In the genomic region with DNA sequence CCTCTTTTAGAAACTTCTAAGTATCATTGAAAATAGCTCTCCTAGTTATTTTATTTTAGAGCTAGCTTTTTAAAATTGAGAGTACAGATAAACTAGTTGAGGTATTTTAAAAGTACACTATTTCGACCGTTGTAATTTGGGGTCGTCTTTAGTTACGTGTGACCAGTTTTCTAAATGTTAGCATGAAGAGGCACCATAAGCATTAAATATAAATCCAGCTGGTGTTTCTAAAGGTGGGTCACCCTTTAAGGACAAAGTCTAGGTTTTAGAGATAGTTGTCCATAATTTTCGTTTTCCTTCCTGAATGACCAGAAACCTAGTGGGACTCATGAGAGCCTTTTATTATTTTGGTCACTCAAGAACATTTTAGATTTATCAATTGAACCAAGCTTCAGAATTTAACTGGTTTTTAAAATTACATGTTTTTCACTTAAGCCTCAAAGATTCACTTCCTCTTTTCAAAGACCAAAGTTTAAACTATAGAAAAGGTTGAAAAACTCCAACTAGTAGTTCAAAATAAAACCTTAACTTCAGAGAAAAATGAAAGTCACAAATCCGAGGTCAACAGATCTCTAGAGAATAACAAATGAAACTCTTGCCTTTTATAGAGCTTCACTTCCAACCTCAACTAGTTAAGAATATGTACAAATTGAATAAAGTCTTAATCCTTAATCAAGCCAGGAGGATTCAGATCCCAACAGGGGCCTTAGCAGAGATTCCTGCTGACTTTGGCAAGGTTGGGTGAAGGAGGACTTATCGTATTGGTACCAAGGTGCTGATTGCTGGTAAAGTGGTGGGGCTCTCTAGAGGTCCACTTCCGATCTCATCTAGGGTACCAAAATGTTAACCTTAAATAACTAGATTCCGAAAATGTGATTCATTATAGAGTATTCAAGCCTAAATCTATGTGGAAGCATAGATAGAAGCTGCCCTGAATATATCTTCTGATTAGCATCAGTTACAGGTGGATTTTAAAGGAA, we compare ENCODE assay signal across 8 cellular contexts. TPM values are rescaled to one million over a fixed set of nuclear protein-coding genes. Genes with fewer than 3 reads are reported as not detected.
A peak's percentile ranks its signal among the peaks of the same experiment; 100 is the strongest.
DNase-seq lines count a peak whose midpoint lies in the region; ATAC-seq and TF ChIP-seq lines count a peak whose summit lies in the region.

No MANE protein-coding gene starts in this region.

- no peaks in the 10 kb centered on the region for H3K9me3 ChIP-seq in mononuclear cell (ENCODE audit: low read depth, low read length)

- peaks cover 25% of the 10 kb centered on the region for H3K4me1 ChIP-seq in mononuclear cell (ENCODE audit: insufficient read depth, low read length)

- DNase-seq in GM13976 (ENCODE audit: low spot score) (peak; percentile 40), MV-4-11 (lab: John Stamatoyannopoulos, UW) (peak; percentile 74), COLO668 (lab: John Stamatoyannopoulos, UW; ENCODE audit: unreplicated experiment) (no peak), LoVo (ENCODE audit: low spot score) (no peak), HK-2 (ENCODE audit: unreplicated experiment) (no peak), amniotic stem cell (lab: John Stamatoyannopoulos, UW) (no peak)

- no peaks in the 10 kb centered on the region for H3K27me3 ChIP-seq in mononuclear cell (ENCODE audit: insufficient read depth, low read length)

- H3K4me3 ChIP-seq in mononuclear cell (ENCODE audit: low read length), result peak overlapping the region; percentile 28

- in situ Hi-C loops in GM13976 (cut with MboI; ENCODE audit: low sequenced_read_pairs, unreplicated experiment), result no loop called here

- ATAC-seq in GM21723 (IDR thresholded peaks at IDR 0.05; ENCODE audit: unreplicated experiment), result peak; percentile 60

- TF ChIP-seq CTCF in GM13976 (IDR thresholded peaks at IDR 0.05; ENCODE audit: borderline replicate concordance, control extremely low read depth, extremely low read depth, insufficient read depth, missing control alignments), result no peak

RNA-seq across cellular contexts. Expression of a gene that starts 32.5 kb away (rescaled TPM):
- total RNA-seq in mononuclear cell, result 52.1 TPM

RNA-seq across cellular contexts. Expression of a gene that starts 32.8 kb away (rescaled TPM):
- 32.5 TPM for total RNA-seq in mononuclear cell

Comparison
In these comparisons a context has a peak if more than half of its experiments do, and no peak if none do; other contexts are left out.
1. DNase-seq: peak in GM13976 (single experiment) and MV-4-11 (single experiment); none in COLO668 (single experiment), LoVo (single experiment), HK-2 (single experiment) and amniotic stem cell (single experiment).